In the genomic region with DNA sequence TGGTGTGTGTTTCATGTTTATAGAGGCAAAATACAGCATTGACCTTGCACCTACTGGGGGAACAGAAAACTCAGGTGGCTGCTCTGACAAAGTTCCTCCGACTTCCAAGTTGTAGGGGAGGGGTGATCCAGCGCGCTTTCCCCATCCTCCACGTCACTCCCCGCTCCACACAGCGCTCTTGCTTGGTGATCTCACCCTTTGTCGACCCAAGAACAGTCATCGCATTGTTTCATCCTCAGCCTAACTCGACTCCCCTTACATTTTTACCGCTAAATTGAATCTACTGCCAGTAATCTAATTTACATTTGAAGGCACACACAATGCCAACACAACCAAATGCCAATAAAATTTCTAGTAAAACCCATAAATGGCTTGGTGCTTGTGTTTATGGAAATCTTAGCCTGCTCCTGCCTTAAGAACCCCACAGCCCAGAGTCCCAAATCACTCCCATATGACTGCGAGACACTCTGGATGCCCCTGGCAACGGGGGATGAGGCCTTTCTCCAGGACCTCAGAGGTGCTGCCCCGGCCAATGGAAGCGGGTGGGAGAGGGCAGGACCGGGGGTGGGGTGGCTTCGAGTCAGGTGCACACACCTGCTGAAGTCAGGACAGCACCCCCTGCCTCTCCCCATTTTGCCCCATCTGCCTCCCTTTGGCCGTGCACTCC, we compare ENCODE assay signal across 1 cellular context.
TF ChIP-seq lines count a peak whose summit lies in the region.

No MANE protein-coding gene starts in this region.

TF ChIP-seq in GM23338, 12 proteins besides CTCF, POLR2A, EP300 and RAD21 (continued from another document):
- TF ChIP-seq REST (IDR thresholded peaks at IDR 0.05; ENCODE audit: unreplicated experiment) (no peak), NANOG (IDR thresholded peaks at IDR 0.05; ENCODE audit: borderline replicate concordance) (no peak), EZH2phosphoT487 (IDR thresholded peaks at IDR 0.05; ENCODE audit: unreplicated experiment) (no peak)
- TF ChIP-seq, protein P1, sequence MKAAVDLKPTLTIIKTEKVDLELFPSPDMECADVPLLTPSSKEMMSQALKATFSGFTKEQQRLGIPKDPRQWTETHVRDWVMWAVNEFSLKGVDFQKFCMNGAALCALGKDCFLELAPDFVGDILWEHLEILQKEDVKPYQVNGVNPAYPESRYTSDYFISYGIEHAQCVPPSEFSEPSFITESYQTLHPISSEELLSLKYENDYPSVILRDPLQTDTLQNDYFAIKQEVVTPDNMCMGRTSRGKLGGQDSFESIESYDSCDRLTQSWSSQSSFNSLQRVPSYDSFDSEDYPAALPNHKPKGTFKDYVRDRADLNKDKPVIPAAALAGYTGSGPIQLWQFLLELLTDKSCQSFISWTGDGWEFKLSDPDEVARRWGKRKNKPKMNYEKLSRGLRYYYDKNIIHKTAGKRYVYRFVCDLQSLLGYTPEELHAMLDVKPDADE (IDR thresholded peaks at IDR 0.05) = no peak
